8 cellular contexts compared by ENCODE assay signal in the genomic region with DNA sequence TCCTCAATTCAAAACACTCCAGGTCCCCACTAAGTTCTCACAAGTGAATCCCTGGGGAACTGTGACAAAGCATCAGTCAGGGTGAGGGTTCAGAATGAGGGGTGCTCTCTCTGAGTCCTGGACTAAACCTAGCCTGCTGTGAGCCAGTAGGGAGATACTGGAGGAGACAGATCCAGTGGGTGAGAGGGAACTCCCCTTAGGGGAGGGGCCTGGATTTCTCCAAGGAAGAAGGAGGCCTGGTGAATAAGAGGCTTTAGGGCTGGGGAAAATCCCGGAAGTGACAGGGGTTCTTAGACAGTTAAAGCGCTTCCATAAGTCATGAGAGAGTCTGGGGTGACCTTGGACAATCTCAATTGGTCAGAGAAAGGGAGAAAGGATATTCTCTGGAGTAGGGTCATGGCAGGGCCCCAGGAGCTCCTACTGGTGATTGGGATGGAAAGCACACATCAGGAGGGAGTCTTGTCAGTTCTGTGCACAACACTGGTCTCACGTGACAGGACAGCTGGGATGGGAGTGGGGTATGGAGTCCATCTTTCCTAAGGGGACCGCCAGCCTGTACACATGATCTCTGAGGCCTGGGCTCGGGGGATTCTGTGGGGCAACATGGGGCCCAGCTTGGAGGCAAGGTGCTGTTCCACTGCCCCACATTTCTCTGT. TPM values are rescaled to one million over a fixed set of nuclear protein-coding genes. Genes with fewer than 3 reads are reported as not detected.
A peak's percentile ranks its signal among the peaks of the same experiment; 100 is the strongest.
DNase-seq lines count a peak whose midpoint lies in the region; ATAC-seq, FAIRE-seq and TF ChIP-seq lines count a peak whose summit lies in the region.

No MANE protein-coding gene starts in this region.

- peaks cover 33% of the 10 kb centered on the region for H3K4me1 ChIP-seq in osteoblast (ENCODE audit: insufficient read depth, low read length)

- FAIRE-seq in GM19239 (lab: Jason Lieb, UNC): peak; percentile 54

- H4K20me1 ChIP-seq in osteoblast (ENCODE audit: insufficient read depth, low read length): peaks cover 35% of the 10 kb centered on the region

- DNase-seq in GM19239 (ENCODE audit: insufficient read length, low spot score) (no peak), SW 1271 (lab: John Stamatoyannopoulos, UW) (peak; percentile 11 to 59), fibroblast of mammary gland (ENCODE audit: low read depth) (peak; percentile 92), osteoblast (ENCODE audit: insufficient read length, low spot score, missing footprints) (peak; percentile 98), NCI-H510A (lab: John Stamatoyannopoulos, UW) (no peak)
- no peak for DNase-seq in activated CD4-positive, alpha-beta T cell treated with anti-CD3 and anti-CD28 coated beads, Interleukin-2, amount 50 U/mL, for 48 hours
- DNase-seq in stimulated activated CD4-positive, alpha-beta T cell treated with anti-CD3 and anti-CD28 coated beads, Interleukin-4, amount 100 ng/mL, for 24 hours: no peak

- peak overlapping the region; percentile 94 for H3K4me2 ChIP-seq in osteoblast (ENCODE audit: insufficient read depth, low read length)

- TF ChIP-seq CTCF in fibroblast of mammary gland (conservative IDR thresholded peaks at IDR 0.05; ENCODE audit: control insufficient read depth, insufficient read depth, low read depth, low read length): no peak
- TF ChIP-seq CTCF in osteoblast (IDR thresholded peaks at IDR 0.05; ENCODE audit: extremely low read depth, low read depth, low read length): no peak

- peak overlapping the region; percentile 75 for H3K27ac ChIP-seq in osteoblast (ENCODE audit: low read depth, low read length)

- H3K9me3 ChIP-seq in osteoblast (ENCODE audit: low read depth, low read length): no peaks in the 10 kb centered on the region

- H3K79me2 ChIP-seq in osteoblast (ENCODE audit: insufficient read depth, low read length): peaks cover 60% of the 10 kb centered on the region

- H3K4me3 ChIP-seq in fibroblast of mammary gland (ENCODE audit: control insufficient read depth, low read depth, low read length) (peak overlapping the region; percentile 71), osteoblast (ENCODE audit: insufficient read depth, low read length) (peak overlapping the region; percentile 94)

- H3K36me3 ChIP-seq in osteoblast (ENCODE audit: insufficient read depth, low read length): peaks cover 25% of the 10 kb centered on the region

- H3K27me3 ChIP-seq in osteoblast (ENCODE audit: insufficient read depth, low read length): no peaks in the 10 kb centered on the region

- no peak overlapping the region for H2AFZ ChIP-seq in osteoblast (ENCODE audit: low read length)

- no peak for ATAC-seq in GM19351 (IDR thresholded peaks at IDR 0.05; ENCODE audit: unreplicated experiment)

RNA-seq across cellular contexts. Expression of gene TBC1D10A, which starts 1.5 kb away (rescaled TPM):
- total RNA-seq in osteoblast: 30.6 and 32.9 TPM in 2 replicates

RNA-seq across cellular contexts. Expression of gene SF3A1, which starts 31.5 kb away (rescaled TPM):
- 21.7 and 30.6 TPM in 2 replicates for total RNA-seq in osteoblast

RNA-seq across cellular contexts. Expression of gene CCDC157, which starts 31.6 kb away (rescaled TPM):
- 2.9 TPM in 2 replicates for total RNA-seq in osteoblast

RNA-seq across cellular contexts. Expression of gene CASTOR1, which starts 35.9 kb away (rescaled TPM):
- 5.3 and 5.8 TPM in 2 replicates for total RNA-seq in osteoblast

RNA-seq across cellular contexts. Expression of gene OSM, which starts 58.5 kb away (rescaled TPM):
- not detected in 2 replicates for total RNA-seq in osteoblast

Comparison
In these comparisons a context has a peak if more than half of its experiments do, and no peak if none do; other contexts are left out.
1. DNase-seq: peak in SW 1271 (2 of 2), fibroblast of mammary gland (single experiment) and osteoblast (single experiment); none in GM19239 (single experiment), activated CD4-positive, alpha-beta T cell treated with anti-CD3 and anti-CD28 coated beads, Interleukin-2, amount 50 U/mL, for 48 hours (0 of 2), NCI-H510A (single experiment) and stimulated activated CD4-positive, alpha-beta T cell treated with anti-CD3 and anti-CD28 coated beads, Interleukin-4, amount 100 ng/mL, for 24 hours (single experiment).